ENCODE assay signal across 9 cellular contexts in genomic region chr6:79869600-79870084, GRCh38.
DNase-seq lines count a peak whose midpoint lies in the region; ATAC-seq and TF ChIP-seq lines count a peak whose summit lies in the region.
"Had no signal": no experiment of that assay in that cellular context is flagged by ENCODE, and none has a peak within 500 bp of the region (broad histone marks: within the 10 kb centered on the region; RNA-seq: fewer than 3 reads in every experiment).

No MANE protein-coding gene starts in this region.

- POLR2A ChIA-PET in CD8-positive, alpha-beta T cell (lab: Charles Lee): no interaction called here
- POLR2A ChIA-PET in activated CD4-positive, alpha-beta memory T cell treated with anti-CD3 and anti-CD28 coated beads for 36 hours (lab: Charles Lee): no interaction called here

- H3K9me3 Mint-ChIP-seq in CD8-positive, alpha-beta T cell: no peaks in the 10 kb centered on the region
- no peaks in the 10 kb centered on the region for H3K9me3 Mint-ChIP-seq in activated CD4-positive, alpha-beta memory T cell treated with anti-CD3 and anti-CD28 coated beads for 36 hours

- peaks cover 10% of the 10 kb centered on the region for H3K4me1 Mint-ChIP-seq in CD8-positive, alpha-beta T cell (ENCODE audit: low read depth)
- H3K4me1 Mint-ChIP-seq in activated CD4-positive, alpha-beta memory T cell treated with anti-CD3 and anti-CD28 coated beads for 36 hours (ENCODE audit: low read depth): peaks cover 7% of the 10 kb centered on the region

- TF ChIP-seq CTCF in CD8-positive, alpha-beta T cell (IDR thresholded peaks at IDR 0.05): peak; percentile 91
- TF ChIP-seq CTCF in dorsolateral prefrontal cortex (IDR thresholded peaks at IDR 0.05 in 54 of 56, conservative IDR thresholded peaks at IDR 0.05 in 2 of 56; ENCODE audit: low read depth in 1 of 56, partially characterized antibody in 56 of 56): peak; percentile 49 to 97 (median 91)

- peaks cover 4% of the 10 kb centered on the region for H3K27me3 Mint-ChIP-seq in CD8-positive, alpha-beta T cell (ENCODE audit: low read depth)
- peaks cover 6% of the 10 kb centered on the region for H3K27me3 Mint-ChIP-seq in activated CD4-positive, alpha-beta memory T cell treated with anti-CD3 and anti-CD28 coated beads for 36 hours

- CTCF ChIA-PET in CD8-positive, alpha-beta T cell (lab: Charles Lee): interaction anchor here (0.6 to 2.8 kb wide), 19 partner anchors 9 to 225 kb away, joined by 3 to 13 read pairs (median 4); no protein-coding TSS in a partner anchor
- CTCF ChIA-PET in activated CD4-positive, alpha-beta memory T cell treated with anti-CD3 and anti-CD28 coated beads for 36 hours (lab: Charles Lee): interaction anchor here (0.6 to 4.4 kb wide), 32 partner anchors 9 to 1420 kb away, joined by 3 to 34 read pairs (median 4); partner anchors contain the start of gene BCKDHB

- intact Hi-C loops in CD8-positive, alpha-beta T cell (cut with DNase I, micrococcal nuclease): loop anchor here (1.0 to 10.0 kb wide), 13 partner anchors 55 to 1885 kb away; partner anchors contain the start of genes BCKDHB (in 1 of the 2), ELOVL4 (in 1 of the 2), IRAK1BP1 (in 1 of the 2) and TENT5A (in 1 of the 2)
- intact Hi-C loops in activated CD4-positive, alpha-beta memory T cell treated with anti-CD3 and anti-CD28 coated beads for 36 hours (cut with micrococcal nuclease): loop anchor here (2.0 to 5.0 kb wide), 5 partner anchors 55 to 225 kb away; partner anchors contain the start of gene TTK
- intact Hi-C loops in dorsolateral prefrontal cortex (cut with DNase I): loop anchor here (2.0 to 5.0 kb wide), 2 partner anchors 91 to 792 kb away; partner anchors contain the start of gene PHIP (in 1 of the 2)

- no peak overlapping the region for H3K27ac ChIP-seq in CD8-positive, alpha-beta T cell (ENCODE audit: low read depth, low read length)
- H3K27ac ChIP-seq in dorsolateral prefrontal cortex: peak overlapping the region in 2 of 59 donors; percentile 25 to 44
- H3K27ac ChIP-seq: epithelial cell of prostate had no signal

- H3K27ac Mint-ChIP-seq in CD8-positive, alpha-beta T cell: no peak overlapping the region
- H3K27ac Mint-ChIP-seq in activated CD4-positive, alpha-beta memory T cell treated with anti-CD3 and anti-CD28 coated beads for 36 hours: peak overlapping the region; percentile 5

- no peaks in the 10 kb centered on the region for H3K36me3 ChIP-seq in CD8-positive, alpha-beta T cell (ENCODE audit: insufficient read depth, low read length)

- H3K4me1 ChIP-seq in CD8-positive, alpha-beta T cell (ENCODE audit: insufficient read depth, low read length): no peaks in the 10 kb centered on the region

- H3K9me3 ChIP-seq in CD8-positive, alpha-beta T cell (ENCODE audit: low read length): no peaks in the 10 kb centered on the region

- no peak overlapping the region for H3K4me3 ChIP-seq in CD8-positive, alpha-beta T cell (ENCODE audit: low read depth, low read length)
- H3K4me3 ChIP-seq in dorsolateral prefrontal cortex: peak overlapping the region in 57 of 59 donors; percentile 8 to 65 (median 41)

- H3K36me3 Mint-ChIP-seq in CD8-positive, alpha-beta T cell: no peaks in the 10 kb centered on the region
- H3K36me3 Mint-ChIP-seq in activated CD4-positive, alpha-beta memory T cell treated with anti-CD3 and anti-CD28 coated beads for 36 hours: no peaks in the 10 kb centered on the region

- ATAC-seq in CD8-positive, alpha-beta T cell: peak; percentile 100
- ATAC-seq in GM19438 (IDR thresholded peaks at IDR 0.05; ENCODE audit: low read depth, unreplicated experiment): peak; percentile 100
- ATAC-seq in HG03520 (IDR thresholded peaks at IDR 0.05; ENCODE audit: unreplicated experiment): peak; percentile 100

- peak overlapping the region; percentile 69 for H3K4me3 Mint-ChIP-seq in CD8-positive, alpha-beta T cell
- peak overlapping the region; percentile 20 for H3K4me3 Mint-ChIP-seq in activated CD4-positive, alpha-beta memory T cell treated with anti-CD3 and anti-CD28 coated beads for 36 hours

- DNase-seq in CD8-positive, alpha-beta T cell: peak; percentile 57 to 87 (median 73)
- DNase-seq in NCI-H69 (lab: John Stamatoyannopoulos, UW): peak; percentile 95
- DNase-seq in activated CD4-positive, alpha-beta memory T cell treated with anti-CD3 and anti-CD28 coated beads for 36 hours: peak; percentile 87
- peak; percentile 49 to 87 (median 70) for DNase-seq in dorsolateral prefrontal cortex
- DNase-seq in medulla oblongata (ENCODE audit: extremely low spot score): peak; percentile 77
- peak; percentile 39 for DNase-seq in stimulated activated CD8-positive, alpha-beta memory T cell treated with anti-CD3 and anti-CD28 coated beads, Interleukin-12 subunit alpha, Interleukin-12 subunit beta, amount 100 ng/mL, for 24 hours (ENCODE audit: extremely low read depth)

- H3K27me3 ChIP-seq in CD8-positive, alpha-beta T cell (ENCODE audit: insufficient read depth, low read length): no peaks in the 10 kb centered on the region
- H3K27me3 ChIP-seq in dorsolateral prefrontal cortex: peaks cover 0 to 3% (median 0%) of the 10 kb centered on the region in 45 donors

Comparison
In these comparisons a context has a peak if more than half of its experiments do, and no peak if none do; other contexts are left out.
1. DNase-seq: peak in every context shown above with its lines; median percentile 95 in NCI-H69; 87 in activated CD4-positive, alpha-beta memory T cell treated with anti-CD3 and anti-CD28 coated beads for 36 hours; 77 in medulla oblongata; 73 in CD8-positive, alpha-beta T cell; 70 in dorsolateral prefrontal cortex; 39 in stimulated activated CD8-positive, alpha-beta memory T cell treated with anti-CD3 and anti-CD28 coated beads, Interleukin-12 subunit alpha, Interleukin-12 subunit beta, amount 100 ng/mL, for 24 hours.